8 cellular contexts compared by ENCODE assay signal in genomic region chr10:89163265-89163995, GRCh38. TPM values are rescaled to one million over a fixed set of nuclear protein-coding genes. Genes with fewer than 3 reads are reported as not detected.
A peak's percentile ranks its signal among the peaks of the same experiment; 100 is the strongest.
DNase-seq lines count a peak whose midpoint lies in the region; ATAC-seq and TF ChIP-seq lines count a peak whose summit lies in the region.

No MANE protein-coding gene starts in this region.

- no peaks in the 10 kb centered on the region for H3F3A ChIP-seq in smooth muscle cell (ENCODE audit: low read depth)
- no peaks in the 10 kb centered on the region for H3F3A ChIP-seq in SK-N-SH (replicated peaks; ENCODE audit: insufficient read depth)

- H2AFZ ChIP-seq in smooth muscle cell (ENCODE audit: low read depth) (no peak overlapping the region), SK-N-SH (ENCODE audit: low read depth) (no peak overlapping the region)

- TF ChIP-seq EP300 in SK-N-SH (IDR thresholded peaks at IDR 0.05; ENCODE audit: borderline replicate concordance in 1 of 2, low read depth in 1 of 2, low read length in 1 of 2) = no peak

- no peaks in the 10 kb centered on the region for H3K36me3 ChIP-seq in smooth muscle cell (ENCODE audit: low read depth)
- H3K36me3 ChIP-seq in SK-N-SH (replicated peaks in 1 of 2; ENCODE audit: control insufficient read depth in 1 of 2, insufficient read depth in 2 of 2, low read length in 1 of 2) = no peaks in the 10 kb centered on the region

- H3K9ac ChIP-seq in smooth muscle cell (ENCODE audit: low read depth) (no peak overlapping the region), SK-N-SH (no peak overlapping the region)

- TF ChIP-seq RAD21 in SK-N-SH (IDR thresholded peaks at IDR 0.05; ENCODE audit: low read length) = no peak

- POLR2A ChIA-PET in SK-N-SH (lab: Yijun Ruan, JAX) = no interaction called here

- H3K4me3 ChIP-seq in foreskin fibroblast (ENCODE audit: low read depth in 1 of 2, low read length in 2 of 2) (no peak overlapping the region), smooth muscle cell (no peak overlapping the region), SK-N-SH (ENCODE audit: low read depth in 2 of 2, low read length in 1 of 2) (no peak overlapping the region)

- no peaks in the 10 kb centered on the region for H3K9me3 ChIP-seq in smooth muscle cell (replicated peaks; ENCODE audit: low read depth)
- no peaks in the 10 kb centered on the region for H3K9me3 ChIP-seq in SK-N-SH

- peak overlapping the region; percentile 73 for H3K4me3 Mint-ChIP-seq in activated CD8-positive, alpha-beta memory T cell treated with anti-CD3 and anti-CD28 coated beads, Interleukin-2, amount 10 ng/mL, durations not matched to agents 7 days and 5 days

- peak; percentile 51 for DNase-seq in AG20443 (ENCODE audit: low spot score)
- DNase-seq in activated CD8-positive, alpha-beta memory T cell treated with anti-CD3 and anti-CD28 coated beads, Interleukin-2, amount 10 ng/mL, durations not matched to agents 7 days and 5 days = peak; percentile 86
- DNase-seq in foreskin fibroblast = peak; percentile 42 to 50
- peak; percentile 58 for DNase-seq in stimulated activated CD4-positive, alpha-beta T cell treated with anti-CD3 and anti-CD28 coated beads, Interleukin-2, amount 100 ng/mL, for 4 hours (ENCODE audit: low read depth)
- DNase-seq in smooth muscle cell (lab: John Stamatoyannopoulos, UW; ENCODE audit: unreplicated experiment) = no peak
- DNase-seq in SK-N-SH = no peak

- CTCF ChIA-PET in activated CD8-positive, alpha-beta memory T cell treated with anti-CD3 and anti-CD28 coated beads, Interleukin-2, amount 10 ng/mL, durations not matched to agents 7 days and 5 days (lab: Charles Lee) = interaction anchor here (1.1 to 2.8 kb wide), 10 partner anchors 10 to 231 kb away, joined by 3 to 9 read pairs (median 4); partner anchors contain the start of gene CH25H
- CTCF ChIA-PET in SK-N-SH (lab: Yijun Ruan, JAX) = interaction anchor here (2.6 kb wide), 1 partner anchor 134 kb away, joined by 11 read pairs; no protein-coding TSS in a partner anchor

- H3K9me3 Mint-ChIP-seq in activated CD8-positive, alpha-beta memory T cell treated with anti-CD3 and anti-CD28 coated beads, Interleukin-2, amount 10 ng/mL, durations not matched to agents 7 days and 5 days (ENCODE audit: low read depth) = no peaks in the 10 kb centered on the region

- H3K4me1 ChIP-seq in smooth muscle cell (ENCODE audit: low read depth) (no peaks in the 10 kb centered on the region), SK-N-SH (ENCODE audit: control insufficient read depth in 1 of 2, insufficient read depth in 2 of 2, low read depth in 1 of 2, low read length in 1 of 2) (0 out of 4 replicates have a peak, but pooled peaks cover 0 to 4% of the 10 kb centered on the region in 2 experiments)

- peaks cover 5% of the 10 kb centered on the region for H3K36me3 Mint-ChIP-seq in activated CD8-positive, alpha-beta memory T cell treated with anti-CD3 and anti-CD28 coated beads, Interleukin-2, amount 10 ng/mL, durations not matched to agents 7 days and 5 days

- H3K4me2 ChIP-seq in smooth muscle cell (no peak overlapping the region), SK-N-SH (no peak overlapping the region)

- peaks cover 27% of the 10 kb centered on the region for H3K27me3 ChIP-seq in smooth muscle cell (ENCODE audit: low read depth)
- H3K27me3 ChIP-seq in SK-N-SH (ENCODE audit: insufficient read depth) = no peaks in the 10 kb centered on the region; the same call in none of the 2 replicates

- H3K27ac Mint-ChIP-seq in activated CD8-positive, alpha-beta memory T cell treated with anti-CD3 and anti-CD28 coated beads, Interleukin-2, amount 10 ng/mL, durations not matched to agents 7 days and 5 days = peak overlapping the region; percentile 91

- no peak overlapping the region for H3K27ac ChIP-seq in smooth muscle cell (ENCODE audit: low read depth)
- H3K27ac ChIP-seq in SK-N-SH (ENCODE audit: low read depth in 2 of 2, low read length in 1 of 2) = no peak overlapping the region

- TF ChIP-seq CTCF in foreskin fibroblast (IDR thresholded peaks at IDR 0.05; ENCODE audit: low read depth, low read length) = no peak
- TF ChIP-seq CTCF in smooth muscle cell (IDR thresholded peaks at IDR 0.05; ENCODE audit: borderline replicate concordance, insufficient read depth, poor library complexity, severe bottlenecking) = no peak
- no peak for TF ChIP-seq CTCF in SK-N-SH (IDR thresholded peaks at IDR 0.05)

- peaks cover 35% of the 10 kb centered on the region for H3K4me1 Mint-ChIP-seq in activated CD8-positive, alpha-beta memory T cell treated with anti-CD3 and anti-CD28 coated beads, Interleukin-2, amount 10 ng/mL, durations not matched to agents 7 days and 5 days

- H3K27me3 Mint-ChIP-seq in activated CD8-positive, alpha-beta memory T cell treated with anti-CD3 and anti-CD28 coated beads, Interleukin-2, amount 10 ng/mL, durations not matched to agents 7 days and 5 days = peaks cover 11% of the 10 kb centered on the region

- H3K79me2 ChIP-seq in smooth muscle cell (ENCODE audit: low read depth) (no peaks in the 10 kb centered on the region), SK-N-SH (ENCODE audit: insufficient read depth) (no peaks in the 10 kb centered on the region)

- H4K20me1 ChIP-seq in smooth muscle cell (ENCODE audit: low read depth) (no peaks in the 10 kb centered on the region), SK-N-SH (ENCODE audit: insufficient read depth) (no peaks in the 10 kb centered on the region)

- H3K9me2 ChIP-seq in SK-N-SH = no peaks in the 10 kb centered on the region

- ATAC-seq in GM19455 (IDR thresholded peaks at IDR 0.05; ENCODE audit: unreplicated experiment) (peak; percentile 97), HG03565 (IDR thresholded peaks at IDR 0.05; ENCODE audit: unreplicated experiment) (peak; percentile 94)
- peak; percentile 96 for ATAC-seq in activated CD8-positive, alpha-beta memory T cell treated with anti-CD3 and anti-CD28 coated beads, Interleukin-2, amount 10 ng/mL, durations not matched to agents 7 days and 5 days

- WGBS in smooth muscle cell (ENCODE audit: low lambda C conversion rate) = 86% methylated on average over 6 of the region's 6 CpGs
- WGBS in SK-N-SH (ENCODE audit: low lambda C conversion rate) = 77% methylated on average over 6 of the region's 6 CpGs

TF ChIP-seq in SK-N-SH, 30 proteins besides CTCF, POLR2A, EP300 and RAD21 (continues in another document):
- TF ChIP-seq TEAD4 (IDR thresholded peaks at IDR 0.05; ENCODE audit: borderline replicate concordance, insufficient read depth) = no peak
- no peak for TF ChIP-seq GATA2 (CRISPR knock-in tag; IDR thresholded peaks at IDR 0.05)
- no peak for TF ChIP-seq FOSL2 (IDR thresholded peaks at IDR 0.05; ENCODE audit: borderline replicate concordance, low read depth)
- TF ChIP-seq TAF1 (IDR thresholded peaks at IDR 0.05; ENCODE audit: borderline replicate concordance, low read depth, low read length) = no peak
- TF ChIP-seq TCF12 (IDR thresholded peaks at IDR 0.05) = no peak
- TF ChIP-seq YY1 (IDR thresholded peaks at IDR 0.05; ENCODE audit: low read depth) = no peak
- TF ChIP-seq USF1 (IDR thresholded peaks at IDR 0.05; ENCODE audit: borderline replicate concordance, low read depth) = no peak
- no peak for TF ChIP-seq MXI1 (IDR thresholded peaks at IDR 0.05; ENCODE audit: low read depth, low read length)
- no peak for TF ChIP-seq USF2 (IDR thresholded peaks at IDR 0.05; ENCODE audit: borderline replicate concordance, low read depth, low read length)
- TF ChIP-seq, protein P1, sequence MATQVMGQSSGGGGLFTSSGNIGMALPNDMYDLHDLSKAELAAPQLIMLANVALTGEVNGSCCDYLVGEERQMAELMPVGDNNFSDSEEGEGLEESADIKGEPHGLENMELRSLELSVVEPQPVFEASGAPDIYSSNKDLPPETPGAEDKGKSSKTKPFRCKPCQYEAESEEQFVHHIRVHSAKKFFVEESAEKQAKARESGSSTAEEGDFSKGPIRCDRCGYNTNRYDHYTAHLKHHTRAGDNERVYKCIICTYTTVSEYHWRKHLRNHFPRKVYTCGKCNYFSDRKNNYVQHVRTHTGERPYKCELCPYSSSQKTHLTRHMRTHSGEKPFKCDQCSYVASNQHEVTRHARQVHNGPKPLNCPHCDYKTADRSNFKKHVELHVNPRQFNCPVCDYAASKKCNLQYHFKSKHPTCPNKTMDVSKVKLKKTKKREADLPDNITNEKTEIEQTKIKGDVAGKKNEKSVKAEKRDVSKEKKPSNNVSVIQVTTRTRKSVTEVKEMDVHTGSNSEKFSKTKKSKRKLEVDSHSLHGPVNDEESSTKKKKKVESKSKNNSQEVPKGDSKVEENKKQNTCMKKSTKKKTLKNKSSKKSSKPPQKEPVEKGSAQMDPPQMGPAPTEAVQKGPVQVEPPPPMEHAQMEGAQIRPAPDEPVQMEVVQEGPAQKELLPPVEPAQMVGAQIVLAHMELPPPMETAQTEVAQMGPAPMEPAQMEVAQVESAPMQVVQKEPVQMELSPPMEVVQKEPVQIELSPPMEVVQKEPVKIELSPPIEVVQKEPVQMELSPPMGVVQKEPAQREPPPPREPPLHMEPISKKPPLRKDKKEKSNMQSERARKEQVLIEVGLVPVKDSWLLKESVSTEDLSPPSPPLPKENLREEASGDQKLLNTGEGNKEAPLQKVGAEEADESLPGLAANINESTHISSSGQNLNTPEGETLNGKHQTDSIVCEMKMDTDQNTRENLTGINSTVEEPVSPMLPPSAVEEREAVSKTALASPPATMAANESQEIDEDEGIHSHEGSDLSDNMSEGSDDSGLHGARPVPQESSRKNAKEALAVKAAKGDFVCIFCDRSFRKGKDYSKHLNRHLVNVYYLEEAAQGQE (IDR thresholded peaks at IDR 0.05; ENCODE audit: low read depth, low read length) = no peak

RNA-seq across cellular contexts. Expression of gene CH25H, which starts 43.7 kb away (rescaled TPM):
- not detected for total RNA-seq in activated CD8-positive, alpha-beta memory T cell treated with anti-CD3 and anti-CD28 coated beads, Interleukin-2, amount 10 ng/mL, durations not matched to agents 7 days and 5 days
- total RNA-seq in smooth muscle cell = not detected in 2 replicates
- polyA plus RNA-seq in smooth muscle cell = 0.38 TPM in 1 of 2 replicates, not detected in the other
- polyA plus RNA-seq in SK-N-SH (2012; rRNA removed) = not detected in 2 replicates
- 0.03 TPM in 1 of 2 replicates, not detected in the other for polyA plus RNA-seq in SK-N-SH (2012; cell fraction: cytosol; rRNA removed)
- 0.05 TPM in 1 of 2 replicates, not detected in the other for polyA plus RNA-seq in SK-N-SH (2012; cell fraction: nucleus; rRNA removed)

Comparison
In these comparisons a context has a peak if more than half of its experiments do, and no peak if none do; other contexts are left out.
1. DNase-seq: peak in AG20443 (single experiment), activated CD8-positive, alpha-beta memory T cell treated with anti-CD3 and anti-CD28 coated beads, Interleukin-2, amount 10 ng/mL, durations not matched to agents 7 days and 5 days (single experiment), foreskin fibroblast (2 of 2) and stimulated activated CD4-positive, alpha-beta T cell treated with anti-CD3 and anti-CD28 coated beads, Interleukin-2, amount 100 ng/mL, for 4 hours (single experiment); none in smooth muscle cell (single experiment) and SK-N-SH (single experiment).
2. Peak in every context shown above with its lines, with median percentiles within 50 percentile points of each other: ATAC-seq.